Comparison of ENCODE assay signal across 16 cellular contexts in the genomic region with DNA sequence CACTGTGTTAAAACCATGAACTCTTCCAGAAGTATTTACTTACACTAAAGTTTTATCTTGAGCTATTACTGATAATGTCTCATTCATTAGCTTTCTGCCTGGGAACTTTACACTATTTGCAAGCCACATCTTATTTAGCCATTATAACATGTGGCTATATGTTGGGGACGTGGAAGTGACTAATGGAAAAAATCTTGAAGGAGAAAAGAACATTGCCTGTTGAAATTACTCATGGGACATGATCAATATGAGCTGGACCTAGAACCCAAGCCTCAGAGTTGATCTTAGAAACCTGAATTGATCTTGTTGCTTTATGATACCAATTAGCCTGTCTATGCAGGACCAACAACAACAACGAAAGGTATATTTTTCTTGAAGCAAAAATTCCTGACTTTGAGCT. TPM values are rescaled to one million over a fixed set of nuclear protein-coding genes. Genes with fewer than 3 reads are reported as not detected.
DNase-seq lines count a peak whose midpoint lies in the region; ATAC-seq, FAIRE-seq and TF ChIP-seq lines count a peak whose summit lies in the region.
"Had no signal": no experiment of that assay in that cellular context is flagged by ENCODE, and none has a peak within 500 bp of the region (broad histone marks: within the 10 kb centered on the region; RNA-seq: fewer than 3 reads in every experiment).

No MANE protein-coding gene starts in this region.

- TF ChIP-seq POLR2A in endothelial cell of umbilical vein (IDR thresholded peaks at IDR 0.05; ENCODE audit: low read depth, low read length), result no peak

- H3K9me1 ChIP-seq in endothelial cell of umbilical vein (replicated peaks; ENCODE audit: control insufficient read depth, extremely low read depth, insufficient read depth, low read length), result no peaks in the 10 kb centered on the region

- dilution Hi-C loops in endothelial cell of umbilical vein (cut with MboI; ENCODE audit: extremely low pct_ligation_motif_present, low sequenced_read_pairs), result no loop called here

- H3K4me1 ChIP-seq in endothelial cell of umbilical vein (ENCODE audit: control insufficient read depth, extremely low read depth, insufficient read depth, low read length), result peaks cover 4% of the 10 kb centered on the region
- H3K4me1 ChIP-seq: A549, Caco-2, HAP-1 had no signal

- no peak overlapping the region for H2AFZ ChIP-seq in endothelial cell of umbilical vein (ENCODE audit: low read depth, low read length)

- H3K27me3 ChIP-seq in endothelial cell of umbilical vein (ENCODE audit: control insufficient read depth in 2 of 2, insufficient read depth in 2 of 2, low read length in 2 of 2), result no peaks in the 10 kb centered on the region

- POLR2A ChIA-PET in endothelial cell of umbilical vein (lab: Charles Lee), result no interaction called here

- peak; percentile 62 for FAIRE-seq in endothelial cell of umbilical vein (lab: Jason Lieb, UNC)
- FAIRE-seq: A549, H1 had no signal

- no peaks in the 10 kb centered on the region for H3K36me3 ChIP-seq in endothelial cell of umbilical vein (ENCODE audit: control insufficient read depth in 2 of 2, extremely low read depth in 1 of 2, insufficient read depth in 2 of 2, low read length in 2 of 2)
- H3K36me3 ChIP-seq: HAP-1 had no signal

- H3K4me3 ChIP-seq in endothelial cell of umbilical vein (replicated peaks in 1 of 3; ENCODE audit: insufficient read depth in 1 of 3, low read depth in 1 of 3, low read length in 3 of 3), result no peak overlapping the region
- H3K4me3 ChIP-seq: A549, HAP-1 had no signal

- H3K9ac ChIP-seq in endothelial cell of umbilical vein (replicated peaks; ENCODE audit: extremely low read depth, insufficient read depth, low read length), result no peak overlapping the region

- no peaks in the 10 kb centered on the region for H3K79me2 ChIP-seq in endothelial cell of umbilical vein (ENCODE audit: control insufficient read depth, insufficient read depth, low read length)

- no TSS peak for BruUV-seq in endothelial cell of umbilical vein (replicated peaks; lab: Mats Ljungman, UMichigan)

- intact Hi-C loops in endothelial cell of umbilical vein (cut with micrococcal nuclease), result no loop called here

- no peaks in the 10 kb centered on the region for H4K20me1 ChIP-seq in endothelial cell of umbilical vein (replicated peaks; ENCODE audit: control insufficient read depth, extremely low read depth, insufficient read depth, low read length)

- CTCF ChIA-PET in endothelial cell of umbilical vein (lab: Charles Lee), result interaction anchor here (2.2 kb wide), 1 partner anchor 9 kb away, joined by 10 read pairs; no protein-coding TSS in a partner anchor

- no peak for ATAC-seq in GM19035 (IDR thresholded peaks at IDR 0.05; ENCODE audit: unreplicated experiment)
- ATAC-seq: A549 had no signal

- DNase-seq in HCEC 1CT (peak; percentile 24), RPMI7951 (ENCODE audit: low read depth) (peak; percentile 6), endothelial cell of umbilical vein (ENCODE audit: low read depth, low spot score) (peak; percentile 0), T-helper 2 cell (no peak), SW 1271 (lab: John Stamatoyannopoulos, UW) (no peak)
- no peak for DNase-seq in effector CD4-positive, alpha-beta T cell
- DNase-seq: Caco-2; CD8-positive, alpha-beta memory T cell; DND-41; GF-D8; KBM-7 had no signal

- TF ChIP-seq CTCF in endothelial cell of umbilical vein (IDR thresholded peaks at IDR 0.05; ENCODE audit: extremely low read depth in 1 of 2, insufficient read depth in 1 of 2, low read depth in 1 of 2, low read length in 2 of 2), result no peak

- no peak overlapping the region for H3K27ac ChIP-seq in endothelial cell of umbilical vein (ENCODE audit: insufficient read depth, low read depth, low read length)
- H3K27ac ChIP-seq: A549, HL-60 had no signal

- H3K4me2 ChIP-seq in endothelial cell of umbilical vein (ENCODE audit: insufficient read depth, low read length), result no peak overlapping the region
- H3K4me2 ChIP-seq: A549 had no signal

- no peaks in the 10 kb centered on the region for H3K9me3 ChIP-seq in endothelial cell of umbilical vein (replicated peaks; ENCODE audit: control insufficient read depth, insufficient read depth, low read length)
- H3K9me3 ChIP-seq: A549, Caco-2, HAP-1 had no signal

TF ChIP-seq in endothelial cell of umbilical vein, 7 proteins besides CTCF, POLR2A, EP300 and RAD21:
- TF ChIP-seq EZH2 (IDR thresholded peaks at IDR 0.05; ENCODE audit: borderline replicate concordance, low read depth, low read length, severe bottlenecking) (no peak), POLR2AphosphoS5 (IDR thresholded peaks at IDR 0.05; ENCODE audit: insufficient read depth, low read depth, low read length) (no peak), MYC (IDR thresholded peaks at IDR 0.05; ENCODE audit: low read depth, low read length) (no peak), FOS (IDR thresholded peaks at IDR 0.05; ENCODE audit: borderline replicate concordance, insufficient read depth, low read length) (no peak), GATA2 (IDR thresholded peaks at IDR 0.05; ENCODE audit: insufficient read depth, insufficient read length, low read depth, low read length) (no peak), JUN (IDR thresholded peaks at IDR 0.05; ENCODE audit: borderline replicate concordance, insufficient read depth, insufficient read length, low read depth) (no peak)
- TF ChIP-seq, protein P1, sequence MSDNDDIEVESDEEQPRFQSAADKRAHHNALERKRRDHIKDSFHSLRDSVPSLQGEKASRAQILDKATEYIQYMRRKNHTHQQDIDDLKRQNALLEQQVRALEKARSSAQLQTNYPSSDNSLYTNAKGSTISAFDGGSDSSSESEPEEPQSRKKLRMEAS (IDR thresholded peaks at IDR 0.05; ENCODE audit: insufficient read depth, insufficient read length), result no peak

RNA-seq across cellular contexts. Expression of a gene that starts 22.5 kb away (rescaled TPM):
- not detected in 2 replicates for total RNA-seq in RPMI7951 (2014; rRNA removed; shearing (Covaris generic))
- 0.69 and 1.4 TPM in 2 replicates for total RNA-seq in endothelial cell of umbilical vein
- 0.33 and 0.83 TPM in 2 replicates for polyA plus RNA-seq in endothelial cell of umbilical vein
- polyA plus RNA-seq in endothelial cell of umbilical vein (2011; cell fraction: cytosol; rRNA removed), result 0.46 and 0.54 TPM in 2 replicates
- polyA plus RNA-seq in endothelial cell of umbilical vein (2011; cell fraction: nucleus; rRNA removed), result 0.96 and 1.1 TPM in 2 replicates
- 0.10 and 0.17 TPM in 2 replicates for polyA plus RNA-seq in endothelial cell of umbilical vein (2012)
- polyA minus RNA-seq in endothelial cell of umbilical vein, result 0.75 and 1.4 TPM in 2 replicates
- not detected for polyA minus RNA-seq in endothelial cell of umbilical vein (2011; cell fraction: cytosol; rRNA and poly(A)+ RNA removed)
- 0.96 and 1.5 TPM in 2 replicates for polyA minus RNA-seq in endothelial cell of umbilical vein (2011; cell fraction: nucleus; rRNA and poly(A)+ RNA removed)
- total RNA-seq: CD8-positive, alpha-beta memory T cell had no signal
- polyA plus RNA-seq: CD8-positive, alpha-beta memory T cell had no signal

Comparison
In these comparisons a context has a peak if more than half of its experiments do, and no peak if none do; other contexts are left out.
1. DNase-seq: peak in HCEC 1CT (single experiment), RPMI7951 (single experiment) and endothelial cell of umbilical vein (single experiment); none in T-helper 2 cell (0 of 5), SW 1271 (0 of 2) and effector CD4-positive, alpha-beta T cell (single experiment).